1 cellular context compared by ENCODE assay signal in genomic region chr10:77879065-77879464, GRCh38.
A peak's percentile ranks its signal among the peaks of the same experiment; 100 is the strongest.
TF ChIP-seq lines count a peak whose summit lies in the region.

No MANE protein-coding gene starts in this region.

TF ChIP-seq in HEK293, 187 proteins besides CTCF, POLR2A, EP300 and RAD21 (continued from another document):
- TF ChIP-seq ZNF623 (tag by site-specific recombination; IDR thresholded peaks at IDR 0.05), result peak; percentile 98
TF ChIP-seq in HEK293: peak in this region for 1.
